8 cellular contexts compared by ENCODE assay signal in the genomic region with DNA sequence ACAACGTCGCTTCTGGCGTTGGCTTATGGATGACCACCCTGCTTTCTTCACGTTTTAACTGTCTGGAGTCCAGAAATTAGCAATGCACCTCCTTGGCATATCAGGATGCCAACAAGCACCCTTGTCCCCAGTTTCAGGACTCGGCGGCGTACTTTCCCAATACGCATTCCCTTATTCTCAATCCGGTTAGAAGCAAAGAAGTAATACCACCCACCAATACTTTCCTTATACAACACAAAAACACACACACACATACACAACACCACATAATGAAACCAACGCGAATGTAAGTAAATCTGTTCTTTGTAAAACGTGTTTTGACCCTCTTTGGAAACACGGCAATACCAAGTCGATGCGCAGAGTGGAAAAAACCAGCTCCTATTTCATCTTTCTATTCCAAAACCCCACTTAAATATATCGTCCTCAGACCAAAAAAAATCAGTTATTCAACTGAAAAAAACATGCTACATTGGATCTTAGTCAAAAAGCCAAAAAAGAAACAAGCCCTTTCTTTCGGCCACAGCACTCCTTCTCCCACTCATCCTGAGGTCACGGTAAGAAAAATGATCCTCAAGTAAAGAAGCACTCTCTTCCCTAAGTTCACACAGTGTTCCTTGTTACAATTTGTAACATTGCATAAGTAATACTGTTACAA. TPM values are rescaled to one million over a fixed set of nuclear protein-coding genes. Genes with fewer than 3 reads are reported as not detected.
DNase-seq lines count a peak whose midpoint lies in the region; ATAC-seq, FAIRE-seq and TF ChIP-seq lines count a peak whose summit lies in the region.

No MANE protein-coding gene starts in this region.

- H3K4me2 ChIP-seq in GM12878 (ENCODE audit: control insufficient read depth, insufficient read depth): peak overlapping the region; percentile 94
- H3K4me2 ChIP-seq in smooth muscle cell: peak overlapping the region; percentile 76

- peaks cover 14% of the 10 kb centered on the region for H3F3A ChIP-seq in smooth muscle cell (ENCODE audit: low read depth)

- TSS peak; percentile 97 for BruUV-seq in GM12878 (replicated peaks; lab: Mats Ljungman, UMichigan)

- no peak for TF ChIP-seq EP300 in GM12878 (IDR thresholded peaks at IDR 0.05; ENCODE audit: borderline replicate concordance in 1 of 2, control insufficient read depth in 1 of 2, low read depth in 2 of 2, low read length in 2 of 2)

- H3K79me2 ChIP-seq in GM12878 (ENCODE audit: control insufficient read depth, insufficient read depth, low read length) (peaks cover 4% of the 10 kb centered on the region; the same call in 1 of the 2 replicates), smooth muscle cell (ENCODE audit: low read depth) (no peaks in the 10 kb centered on the region)

- no peak for TF ChIP-seq RAD21 in GM12878 (IDR thresholded peaks at IDR 0.05; ENCODE audit: insufficient read depth, low read depth, low read length)

- 3% methylated on average over 18 of the region's 18 CpGs for WGBS in GM12878 (ENCODE audit: insufficient coverage, insufficient replicate concordance, low lambda C conversion rate, missing lambda C conversion rate)
- 42% methylated on average over 18 of the region's 18 CpGs for WGBS in smooth muscle cell (ENCODE audit: low lambda C conversion rate)

- in situ Hi-C loops in GM12878 (cut with MboI): loop anchor here (25.0 kb wide), 1 partner anchor 1680 kb away; the partner anchor contains the start of gene EIF1

- TF ChIP-seq POLR2A in GM12878 (IDR thresholded peaks at IDR 0.05; ENCODE audit: low read depth, low read length): peak; percentile 99

- SMC1A ChIA-PET in GM12878 (lab: Charles Lee; ENCODE audit: uncharacterized antibody, unreplicated experiment): interaction anchor here (0.8 to 3.3 kb wide), 7 partner anchors 17 to 305 kb away, joined by 3 to 23 read pairs (median 4); partner anchors contain the start of gene DHX8

- POLR2A ChIA-PET in GM12878 (lab: Charles Lee): interaction anchor here (0.5 to 3.7 kb wide), 11 partner anchors 8 to 1460 kb away, joined by 3 to 49 read pairs (median 3); partner anchors contain the start of genes DHX8 and TMEM106A

- no peaks in the 10 kb centered on the region for H3K9me3 ChIP-seq in ES-I3 (ENCODE audit: control insufficient read depth, insufficient read depth, low read length)
- no peaks in the 10 kb centered on the region for H3K9me3 ChIP-seq in GM12878 (replicated peaks; ENCODE audit: control insufficient read depth, insufficient read depth, low read length)
- H3K9me3 ChIP-seq in iPS-15b (ENCODE audit: control insufficient read depth, insufficient read depth, low read length): no peaks in the 10 kb centered on the region
- no peaks in the 10 kb centered on the region for H3K9me3 ChIP-seq in smooth muscle cell (replicated peaks; ENCODE audit: low read depth)

- no peaks in the 10 kb centered on the region for H3K36me3 ChIP-seq in ES-I3 (ENCODE audit: insufficient read depth, low read length)
- no peaks in the 10 kb centered on the region for H3K36me3 ChIP-seq in GM12878 (ENCODE audit: control insufficient read depth in 2 of 2, insufficient read depth in 2 of 2, low read length in 1 of 2)
- H3K36me3 ChIP-seq in iPS-15b (ENCODE audit: control insufficient read depth, insufficient read depth, low read length): no peaks in the 10 kb centered on the region
- no peaks in the 10 kb centered on the region for H3K36me3 ChIP-seq in smooth muscle cell (ENCODE audit: low read depth)

- FAIRE-seq in GM12878 (lab: Jason Lieb, UNC): peak; percentile 64

- H3K9ac ChIP-seq in ES-I3 (ENCODE audit: low read depth, low read length) (peak overlapping the region; percentile 70), GM12878 (ENCODE audit: control insufficient read depth, insufficient read depth, low read length) (peak overlapping the region; percentile 90), iPS-15b (ENCODE audit: low read depth, low read length) (peak overlapping the region; percentile 96), smooth muscle cell (ENCODE audit: low read depth) (peak overlapping the region; percentile 97)

- DNase-seq in Kasumi-1 (lab: John Stamatoyannopoulos, UW): peak; percentile 87 to 92
- DNase-seq in RPMI8226: peak; percentile 78
- peak; percentile 91 for DNase-seq in GM12878 (ENCODE audit: low read depth, low spot score)
- DNase-seq in smooth muscle cell (lab: John Stamatoyannopoulos, UW; ENCODE audit: unreplicated experiment): no peak
- DNase-seq in globus pallidus (ENCODE audit: low spot score): no peak

- TF ChIP-seq CTCF in GM12878 (IDR thresholded peaks at IDR 0.05 in 2 of 3, conservative IDR thresholded peaks at IDR 0.05 in 1 of 3; ENCODE audit: control insufficient read depth in 2 of 3, extremely low read depth in 1 of 3, insufficient read depth in 1 of 3, low read depth in 3 of 3, low read length in 3 of 3): no peak
- no peak for TF ChIP-seq CTCF in smooth muscle cell (IDR thresholded peaks at IDR 0.05; ENCODE audit: borderline replicate concordance, insufficient read depth, poor library complexity, severe bottlenecking)

- H3K27ac ChIP-seq in GM12878 (ENCODE audit: control insufficient read depth, insufficient read depth): peak overlapping the region; percentile 99
- peak overlapping the region; percentile 98 for H3K27ac ChIP-seq in smooth muscle cell (ENCODE audit: low read depth)

- H3K4me3 ChIP-seq in GM12878 (peak overlapping the region; percentile 62; the same call in 1 of the 2 replicates), iPS-15b (ENCODE audit: low read depth, low read length) (peak overlapping the region; percentile 65), smooth muscle cell (peak overlapping the region; percentile 39)

- peak overlapping the region; percentile 98 for H2AFZ ChIP-seq in GM12878 (ENCODE audit: control insufficient read depth, low read depth, low read length)
- peak overlapping the region; percentile 70 for H2AFZ ChIP-seq in smooth muscle cell (ENCODE audit: low read depth)

- H3K27me3 ChIP-seq in GM12878 (replicated peaks in 1 of 2; ENCODE audit: control insufficient read depth in 2 of 2, insufficient read depth in 2 of 2, low read length in 1 of 2) (no peaks in the 10 kb centered on the region), iPS-15b (ENCODE audit: control insufficient read depth, insufficient read depth, low read length) (peaks cover 14% of the 10 kb centered on the region), smooth muscle cell (ENCODE audit: low read depth) (no peaks in the 10 kb centered on the region)

- H3K4me1 ChIP-seq in ES-I3 (ENCODE audit: insufficient read depth, low read length) (peaks cover 24% of the 10 kb centered on the region), GM12878 (ENCODE audit: control insufficient read depth, insufficient read depth, low read length) (peaks cover 43% of the 10 kb centered on the region), iPS-15b (ENCODE audit: control insufficient read depth, insufficient read depth, low read length) (no peaks in the 10 kb centered on the region), smooth muscle cell (ENCODE audit: low read depth) (peaks cover 6% of the 10 kb centered on the region)

- H4K20me1 ChIP-seq in GM12878 (ENCODE audit: control insufficient read depth, insufficient read depth): no peaks in the 10 kb centered on the region
- H4K20me1 ChIP-seq in smooth muscle cell (ENCODE audit: low read depth): peaks cover 2% of the 10 kb centered on the region

- ATAC-seq in GM21737 (IDR thresholded peaks at IDR 0.05; ENCODE audit: unreplicated experiment) (peak; percentile 30), GM12878 (peak; percentile 67)

- intact Hi-C loops in GM12878 (cut with micrococcal nuclease; ENCODE audit: unreplicated experiment): loop anchor here (1.0 kb wide), 2 partner anchors 21 to 116 kb away; partner anchors contain the start of gene DHX8

- CTCF ChIA-PET in GM12878 (lab: Yijun Ruan, JAX): interaction anchor here (0.9 to 4.7 kb wide), 8 partner anchors 19 to 306 kb away, joined by 3 to 52 read pairs (median 5); partner anchors contain the start of gene DHX8

- RAD21 ChIA-PET in GM12878 (lab: Charles Lee; ENCODE audit: unreplicated experiment): interaction anchor here (0.7 to 3.6 kb wide), 9 partner anchors 20 to 370 kb away, joined by 3 to 43 read pairs (median 3); partner anchors contain the start of genes DHX8 and RPL27

TF ChIP-seq in GM12878, 131 proteins besides CTCF, POLR2A, EP300 and RAD21 (continues in another document):
- TF ChIP-seq NFYA (IDR thresholded peaks at IDR 0.05; ENCODE audit: borderline replicate concordance, low read depth, low read length): no peak
- peak; percentile 76; the same call in 1 of the 2 replicates for TF ChIP-seq RB1 (IDR thresholded peaks at IDR 0.05; ENCODE audit: borderline replicate concordance)
- no peak for TF ChIP-seq YY1 (IDR thresholded peaks at IDR 0.05; ENCODE audit: low read depth, low read length)
- TF ChIP-seq RELB (IDR thresholded peaks at IDR 0.05; ENCODE audit: low read depth): peak; percentile 59

RNA-seq across cellular contexts. Expression of gene ARL4D, which starts 31.1 kb away (rescaled TPM):
- total RNA-seq in GM12878 (2013; cell fraction: nucleolus; rRNA removed): 0.63 and 1.2 TPM in 2 replicates
- 0.90 and 1.2 TPM in 2 replicates for total RNA-seq in GM12878 (2014; rRNA removed)
- total RNA-seq in GM12878 (2014; rRNA removed; fragmentation: Illumina TruSeq; extraction: Trizol): 0.18 and 0.72 TPM in 2 replicates
- total RNA-seq in GM12878 (2021): 1.2 and 1.5 TPM in 2 replicates
- polyA plus RNA-seq in GM12878 (2011; ENCODE audit: low read depth): 0.26 TPM
- 0.10 and 0.13 TPM in 2 replicates for polyA plus RNA-seq in GM12878 (2011; rRNA removed)
- 0.24 and 0.28 TPM in 2 replicates for polyA plus RNA-seq in GM12878 (2011; cell fraction: cytosol; rRNA removed)
- 0.18 and 0.19 TPM in 2 replicates for polyA plus RNA-seq in GM12878 (2011; cell fraction: nucleus; rRNA removed)
- 1.1 TPM in 2 replicates for polyA plus RNA-seq in GM12878 (2012)
- polyA plus RNA-seq in GM12878 (2014; fragmentation: Illumina TruSeq; extraction: Trizol): 0.14 and 0.79 TPM in 2 replicates
- under 1 TPM; 0.13 to 0.60 TPM for polyA plus RNA-seq in GM12878 (2014; fragmentation: Nextera tagmentation; extraction: Ambion mirVana)
- polyA plus RNA-seq in GM12878 (2014; rRNA removed): 1.4 and 1.5 TPM in 2 replicates
- under 1 TPM; 0.60 to 0.82 TPM for polyA plus RNA-seq in GM12878 (2016; fragmentation: Nextera tagmentation; extraction: Ambion mirVana)
- 0.15 and 0.29 TPM in 2 replicates for polyA minus RNA-seq in GM12878 (2011; rRNA and poly(A)+ RNA removed)
- polyA minus RNA-seq in GM12878 (2011; cell fraction: cytosol; rRNA and poly(A)+ RNA removed): 0.52 TPM in 1 of 2 replicates, not detected in the other
- 0.36 and 0.38 TPM in 2 replicates for polyA minus RNA-seq in GM12878 (2011; cell fraction: nucleus; rRNA and poly(A)+ RNA removed)
- 9.9 and 10.3 TPM in 2 replicates for total RNA-seq in smooth muscle cell
- 25.9 and 27.6 TPM in 2 replicates for polyA plus RNA-seq in smooth muscle cell

Comparison
In these comparisons a context has a peak if more than half of its experiments do, and no peak if none do; other contexts are left out.
1. DNase-seq: peak in Kasumi-1 (2 of 2), RPMI8226 (single experiment) and GM12878 (single experiment); none in smooth muscle cell (single experiment) and globus pallidus (single experiment).
2. Peak in every context shown above with its lines, with median percentiles within 50 percentile points of each other: H3K9ac ChIP-seq and H3K4me3 ChIP-seq.